In the genomic region with DNA sequence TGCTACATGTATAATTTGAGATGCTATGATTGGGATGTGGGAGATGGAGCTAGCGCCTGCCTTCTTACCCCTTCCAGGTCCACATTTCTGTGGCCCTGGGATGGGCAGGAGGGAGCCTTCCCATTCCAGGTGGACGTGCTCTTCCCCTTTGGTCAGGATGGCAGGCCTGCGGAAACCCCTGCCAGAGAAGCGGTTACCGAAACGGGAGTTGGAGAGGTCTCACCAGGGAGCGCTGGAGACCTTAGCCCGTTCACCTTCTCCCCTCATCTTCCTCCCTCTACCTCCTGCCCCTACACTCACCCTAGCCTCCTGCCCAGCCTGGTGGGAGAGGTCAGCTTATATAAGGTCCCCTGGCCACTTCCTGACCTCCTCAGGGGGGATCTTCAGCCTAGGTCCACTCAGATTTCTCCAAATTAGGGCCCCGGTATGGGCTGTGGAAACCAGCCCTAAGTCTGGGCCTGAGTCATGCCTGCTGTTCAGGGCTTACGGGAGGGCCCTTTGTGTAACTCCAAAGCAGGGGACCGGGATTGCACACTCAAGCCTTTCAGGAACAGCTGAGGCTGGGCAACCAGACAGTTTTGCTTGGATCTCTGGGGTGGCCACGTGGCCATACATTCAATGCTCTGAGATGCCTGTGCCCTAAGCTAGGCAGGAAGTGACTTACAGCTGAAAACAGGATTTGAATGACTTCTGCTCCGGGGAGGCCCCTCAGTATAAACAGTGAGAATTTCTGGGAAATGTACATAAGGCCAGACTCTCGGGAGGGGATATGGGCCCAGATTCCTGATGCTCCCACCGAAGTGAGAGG, we compare ENCODE assay signal across 17 cellular contexts. TPM values are rescaled to one million over a fixed set of nuclear protein-coding genes. Genes with fewer than 3 reads are reported as not detected.
A peak's percentile ranks its signal among the peaks of the same experiment; 100 is the strongest.
DNase-seq lines count a peak whose midpoint lies in the region; ATAC-seq and TF ChIP-seq lines count a peak whose summit lies in the region.
"Had no signal": no experiment of that assay in that cellular context is flagged by ENCODE, and none has a peak within 500 bp of the region (broad histone marks: within the 10 kb centered on the region; RNA-seq: fewer than 3 reads in every experiment).

No MANE protein-coding gene starts in this region.

- H3K4ac ChIP-seq in trophoblast cell (ENCODE audit: low read depth, low read length), result no peak overlapping the region

- POLR2A ChIA-PET in WTC11 (lab: Charles Lee), result no interaction called here

- 0 out of 2 replicates have a peak, but pooled peaks cover 9% of the 10 kb centered on the region for H3K9me3 Mint-ChIP-seq in WTC11
- H3K9me3 Mint-ChIP-seq in osteocyte (ENCODE audit: unreplicated experiment), result no peaks in the 10 kb centered on the region

- H2AFZ ChIP-seq in trophoblast cell (ENCODE audit: insufficient read depth, low read length, poor library complexity), result no peak overlapping the region

- H3K79me1 ChIP-seq in trophoblast cell (ENCODE audit: low read length), result no peaks in the 10 kb centered on the region

- no peak overlapping the region for H2BK12ac ChIP-seq in trophoblast cell (ENCODE audit: low read length)

- H2BK120ac ChIP-seq in trophoblast cell (ENCODE audit: insufficient read depth, low read length, poor library complexity), result no peak overlapping the region

- ATAC-seq in WTC11 (no peak), HG03097 (IDR thresholded peaks at IDR 0.05; ENCODE audit: low FRiP score, unreplicated experiment) (no peak), left lung (no peak)
- ATAC-seq: activated naive CD4-positive, alpha-beta T cell treated with anti-CD3 and anti-CD28 coated beads, Interleukin-2, amount 50 U/mL, for 72 hours; gastrocnemius medialis; stimulated activated naive B cell treated with anti-CD40 and anti-IgM and Interleukin-4, amounts not matched to agents 10 μg/mL and 1 μg/mL and 100 μg/mL, for 72 hours had no signal

- H3K4me3 ChIP-seq in fibroblast of pulmonary artery (replicated peaks; ENCODE audit: low read depth, low read length), result no peak overlapping the region
- no peak overlapping the region for H3K4me3 ChIP-seq in left lung
- H3K4me3 ChIP-seq in trophoblast cell (ENCODE audit: low read depth, low read length), result no peak overlapping the region
- H3K4me3 ChIP-seq: gastrocnemius medialis, right atrium auricular region, SK-N-MC had no signal

- H3K4me3 Mint-ChIP-seq in WTC11 (no peak overlapping the region), osteocyte (ENCODE audit: unreplicated experiment) (no peak overlapping the region)
- H3K4me3 Mint-ChIP-seq: stimulated activated naive B cell treated with anti-CD40 and anti-IgM and Interleukin-4, amounts not matched to agents 10 μg/mL and 1 μg/mL and 100 μg/mL, for 72 hours had no signal

- H3K14ac ChIP-seq in trophoblast cell (ENCODE audit: low read length), result no peak overlapping the region

- H2AK5ac ChIP-seq in trophoblast cell (ENCODE audit: low read length), result no peak overlapping the region

- H3K27ac Mint-ChIP-seq in WTC11, result 0 out of 2 replicates have a peak overlapping the region, but pooled peaks have one; percentile 26
- peak overlapping the region; percentile 79 for H3K27ac Mint-ChIP-seq in osteocyte (ENCODE audit: unreplicated experiment)
- H3K27ac Mint-ChIP-seq: stimulated activated naive B cell treated with anti-CD40 and anti-IgM and Interleukin-4, amounts not matched to agents 10 μg/mL and 1 μg/mL and 100 μg/mL, for 72 hours had no signal

- H4K8ac ChIP-seq in trophoblast cell (ENCODE audit: low read depth, low read length), result no peak overlapping the region

- in situ Hi-C loops in GM13976 (cut with MboI; ENCODE audit: low sequenced_read_pairs, unreplicated experiment), result no loop called here

- no peak overlapping the region for H3K23ac ChIP-seq in trophoblast cell (ENCODE audit: low read length)

- DNase-seq in EL (peak; percentile 38), WTC11 (ENCODE audit: low spot score) (no peak), fibroblast of pulmonary artery (ENCODE audit: low read depth) (peak; percentile 81), osteocyte (ENCODE audit: extremely low spot score, unreplicated experiment) (no peak), left lung (no peak), trophoblast cell (no peak), GM13976 (ENCODE audit: low spot score) (no peak)
- DNase-seq: activated CD8-positive, alpha-beta memory T cell treated with anti-CD3 and anti-CD28 coated beads, Interleukin-2, amount 50 U/mL, for 4 hours; cortex of kidney; gastrocnemius medialis; NCI-H2081; stimulated activated naive B cell treated with anti-CD40 and anti-IgM and Interleukin-4, amounts not matched to agents 10 μg/mL and 1 μg/mL and 100 μg/mL, for 72 hours had no signal

- no CpG with 5 or more reads among the region's 15 CpGs for WGBS in trophoblast cell (ENCODE audit: extremely low coverage, insufficient coverage, insufficient read length)

- H3K27ac ChIP-seq in left lung (no peak overlapping the region), trophoblast cell (ENCODE audit: low read depth, low read length) (no peak overlapping the region)
- H3K27ac ChIP-seq: gastrocnemius medialis, right atrium auricular region, SK-N-MC, VCaP had no signal

- no peaks in the 10 kb centered on the region for H3K36me3 ChIP-seq in left lung
- no peaks in the 10 kb centered on the region for H3K36me3 ChIP-seq in trophoblast cell (ENCODE audit: control insufficient read depth in 1 of 2, insufficient read depth in 2 of 2, low read length in 2 of 2)
- H3K36me3 ChIP-seq: gastrocnemius medialis, right atrium auricular region had no signal

- H3K27me3 ChIP-seq in left lung (peaks cover 0 to 16% of the 10 kb centered on the region in 2 donors), trophoblast cell (ENCODE audit: insufficient read depth, low read length) (peaks cover 2% of the 10 kb centered on the region)
- H3K27me3 ChIP-seq: right atrium auricular region had no signal

- H3K4me1 Mint-ChIP-seq in WTC11 (peaks cover 48% of the 10 kb centered on the region), osteocyte (ENCODE audit: unreplicated experiment) (peaks cover 12% of the 10 kb centered on the region)
- H3K4me1 Mint-ChIP-seq: stimulated activated naive B cell treated with anti-CD40 and anti-IgM and Interleukin-4, amounts not matched to agents 10 μg/mL and 1 μg/mL and 100 μg/mL, for 72 hours had no signal

- H3K27me3 Mint-ChIP-seq in WTC11 (ENCODE audit: low read depth) (no peaks in the 10 kb centered on the region; the same call in 1 of the 2 replicates), osteocyte (ENCODE audit: unreplicated experiment) (no peaks in the 10 kb centered on the region)

- TF ChIP-seq CTCF in WTC11 (IDR thresholded peaks at IDR 0.05) (no peak), fibroblast of pulmonary artery (IDR thresholded peaks at IDR 0.05; ENCODE audit: low read length, missing control alignments) (no peak), osteocyte (IDR thresholded peaks at IDR 0.05) (no peak), left lung (IDR thresholded peaks at IDR 0.05) (no peak), GM13976 (IDR thresholded peaks at IDR 0.05; ENCODE audit: borderline replicate concordance, control extremely low read depth, extremely low read depth, insufficient read depth, missing control alignments) (no peak)

- CTCF ChIA-PET in WTC11 (lab: Charles Lee), result interaction anchor here (0.6 to 2.4 kb wide), 4 partner anchors 9 to 106 kb away, joined by 3 to 11 read pairs (median 5); no protein-coding TSS in a partner anchor

- H3K4me2 ChIP-seq in trophoblast cell (ENCODE audit: low read length), result no peak overlapping the region

- H3K36me3 Mint-ChIP-seq in WTC11 (peaks cover 11% of the 10 kb centered on the region), osteocyte (ENCODE audit: unreplicated experiment) (peaks cover 2% of the 10 kb centered on the region)
- H3K36me3 Mint-ChIP-seq: stimulated activated naive B cell treated with anti-CD40 and anti-IgM and Interleukin-4, amounts not matched to agents 10 μg/mL and 1 μg/mL and 100 μg/mL, for 72 hours had no signal

- no peak overlapping the region for H2BK5ac ChIP-seq in trophoblast cell (ENCODE audit: low read depth, low read length, poor library complexity)

- H4K91ac ChIP-seq in trophoblast cell (ENCODE audit: low read depth, low read length), result no peak overlapping the region

- H3K79me2 ChIP-seq in trophoblast cell (ENCODE audit: control insufficient read depth, insufficient read depth, low read length, poor library complexity), result no peaks in the 10 kb centered on the region

- no peak overlapping the region for H3K9ac ChIP-seq in trophoblast cell (ENCODE audit: low read length)

- no peak overlapping the region for H3K18ac ChIP-seq in trophoblast cell (ENCODE audit: low read length)

- H3K9me3 ChIP-seq in left lung (peaks cover 0 to 11% of the 10 kb centered on the region in 2 donors), trophoblast cell (ENCODE audit: insufficient read depth, low read depth, low read length) (peaks cover 20% of the 10 kb centered on the region)
- H3K9me3 ChIP-seq: gastrocnemius medialis had no signal

- H3K4me1 ChIP-seq in left lung, result no peaks in the 10 kb centered on the region
- H3K4me1 ChIP-seq in trophoblast cell (ENCODE audit: control insufficient read depth in 1 of 2, insufficient read depth in 2 of 2, low read length in 2 of 2), result no peaks in the 10 kb centered on the region
- H3K4me1 ChIP-seq: gastrocnemius medialis, right atrium auricular region had no signal

- H4K12ac ChIP-seq in trophoblast cell (ENCODE audit: low read depth, low read length), result no peak overlapping the region

- intact Hi-C loops in left lung (cut with DNase I), result no loop called here

TF ChIP-seq in WTC11, 78 proteins besides CTCF, POLR2A, EP300 and RAD21:
- no peak for TF ChIP-seq EMX1 (CRISPR knock-in tag; IDR thresholded peaks at IDR 0.05)
- TF ChIP-seq, protein P1, sequence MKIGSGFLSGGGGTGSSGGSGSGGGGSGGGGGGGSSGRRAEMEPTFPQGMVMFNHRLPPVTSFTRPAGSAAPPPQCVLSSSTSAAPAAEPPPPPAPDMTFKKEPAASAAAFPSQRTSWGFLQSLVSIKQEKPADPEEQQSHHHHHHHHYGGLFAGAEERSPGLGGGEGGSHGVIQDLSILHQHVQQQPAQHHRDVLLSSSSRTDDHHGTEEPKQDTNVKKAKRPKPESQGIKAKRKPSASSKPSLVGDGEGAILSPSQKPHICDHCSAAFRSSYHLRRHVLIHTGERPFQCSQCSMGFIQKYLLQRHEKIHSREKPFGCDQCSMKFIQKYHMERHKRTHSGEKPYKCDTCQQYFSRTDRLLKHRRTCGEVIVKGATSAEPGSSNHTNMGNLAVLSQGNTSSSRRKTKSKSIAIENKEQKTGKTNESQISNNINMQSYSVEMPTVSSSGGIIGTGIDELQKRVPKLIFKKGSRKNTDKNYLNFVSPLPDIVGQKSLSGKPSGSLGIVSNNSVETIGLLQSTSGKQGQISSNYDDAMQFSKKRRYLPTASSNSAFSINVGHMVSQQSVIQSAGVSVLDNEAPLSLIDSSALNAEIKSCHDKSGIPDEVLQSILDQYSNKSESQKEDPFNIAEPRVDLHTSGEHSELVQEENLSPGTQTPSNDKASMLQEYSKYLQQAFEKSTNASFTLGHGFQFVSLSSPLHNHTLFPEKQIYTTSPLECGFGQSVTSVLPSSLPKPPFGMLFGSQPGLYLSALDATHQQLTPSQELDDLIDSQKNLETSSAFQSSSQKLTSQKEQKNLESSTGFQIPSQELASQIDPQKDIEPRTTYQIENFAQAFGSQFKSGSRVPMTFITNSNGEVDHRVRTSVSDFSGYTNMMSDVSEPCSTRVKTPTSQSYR (CRISPR knock-in tag; IDR thresholded peaks at IDR 0.05), result no peak
- peak; percentile 77 for TF ChIP-seq GABPB1 (CRISPR knock-in tag; IDR thresholded peaks at IDR 0.05)

RNA-seq across cellular contexts. Expression of a gene that starts 10.2 kb away (rescaled TPM):
- total RNA-seq in WTC11 (2021), result 338 to 534 TPM (median 517 TPM) in 3 replicates
- total RNA-seq in osteocyte, result not detected in 2 replicates
- 10 to 100 TPM; 15.9 to 47.1 TPM for total RNA-seq in left lung
- polyA plus RNA-seq in trophoblast cell (2013), result 0.18 and 0.23 TPM in 2 replicates
- total RNA-seq: activated naive CD4-positive, alpha-beta T cell treated with anti-CD3 and anti-CD28 coated beads, Interleukin-2, amount 50 U/mL, for 72 hours had no signal

Comparison
In these comparisons a context has a peak if more than half of its experiments do, and no peak if none do; other contexts are left out.
1. DNase-seq: peak in EL (single experiment) and fibroblast of pulmonary artery (single experiment); none in WTC11 (single experiment), osteocyte (single experiment), left lung (0 of 2), trophoblast cell (0 of 2) and GM13976 (single experiment).
2. RNA of a gene that starts 10.2 kb away (total RNA-seq): 338 to 534 TPM in WTC11 and 15.9 to 47.1 TPM in left lung; not detected in osteocyte; every median in the first group is over 10 times any median in the second.